In genomic region chr13:99282264-99283231, GRCh38 we compare ENCODE assay signal across 10 cellular contexts. TPM values are rescaled to one million over a fixed set of nuclear protein-coding genes. Genes with fewer than 3 reads are reported as not detected.
A peak's percentile ranks its signal among the peaks of the same experiment; 100 is the strongest.
DNase-seq lines count a peak whose midpoint lies in the region; ATAC-seq, FAIRE-seq and TF ChIP-seq lines count a peak whose summit lies in the region.
"Had no signal": no experiment of that assay in that cellular context is flagged by ENCODE, and none has a peak within 500 bp of the region (broad histone marks: within the 10 kb centered on the region; RNA-seq: fewer than 3 reads in every experiment).

No MANE protein-coding gene starts in this region.

- no peaks in the 10 kb centered on the region for H3K79me2 ChIP-seq in mammary epithelial cell (ENCODE audit: insufficient read depth, low read length)
- H3K79me2 ChIP-seq in astrocyte (ENCODE audit: insufficient read depth, low read length), result peaks cover 3% of the 10 kb centered on the region

- H3K9me3 ChIP-seq in breast epithelium, result no peaks in the 10 kb centered on the region
- H3K9me3 ChIP-seq in mammary epithelial cell (replicated peaks; ENCODE audit: insufficient read depth, low read length), result no peaks in the 10 kb centered on the region
- no peaks in the 10 kb centered on the region for H3K9me3 ChIP-seq in astrocyte (ENCODE audit: insufficient read depth, low read depth, low read length)
- no peaks in the 10 kb centered on the region for H3K9me3 ChIP-seq in suprapubic skin

- DNase-seq in breast epithelium (ENCODE audit: low spot score in 2 of 2) (no peak), mammary epithelial cell (no peak), astrocyte (ENCODE audit: low read depth) (no peak), suprapubic skin (ENCODE audit: low spot score in 2 of 2) (no peak), GOT3 (lab: John Stamatoyannopoulos, UW) (no peak), NCI-H1092 (lab: John Stamatoyannopoulos, UW) (no peak)
- no peak for DNase-seq in stimulated activated CD8-positive, alpha-beta memory T cell treated with anti-CD3 and anti-CD28 coated beads, Interleukin-4, amount 100 ng/mL, for 48 hours

- FAIRE-seq in astrocyte (lab: Jason Lieb, UNC), result no peak

- TF ChIP-seq EP300 in suprapubic skin (IDR thresholded peaks at IDR 0.05), result no peak

- no peaks in the 10 kb centered on the region for H3K27me3 ChIP-seq in breast epithelium
- H3K27me3 ChIP-seq in mammary epithelial cell (ENCODE audit: insufficient read depth, low read length), result no peaks in the 10 kb centered on the region
- no peaks in the 10 kb centered on the region for H3K27me3 ChIP-seq in astrocyte (ENCODE audit: insufficient read depth, low read length)
- no peaks in the 10 kb centered on the region for H3K27me3 ChIP-seq in suprapubic skin

- no peaks in the 10 kb centered on the region for H4K20me1 ChIP-seq in mammary epithelial cell (ENCODE audit: insufficient read depth, low read length)
- peaks cover 3% of the 10 kb centered on the region for H4K20me1 ChIP-seq in astrocyte (ENCODE audit: insufficient read depth, low read length)

- H3K4me2 ChIP-seq in mammary epithelial cell (ENCODE audit: insufficient read depth, low read depth, low read length) (no peak overlapping the region), astrocyte (ENCODE audit: low read length) (no peak overlapping the region)

- WGBS in mammary epithelial cell (ENCODE audit: low coverage, missing lambda C conversion rate), result 100% methylated on average over 1 of the region's 1 CpG
- 45% methylated on average over 1 of the region's 1 CpG for WGBS in suprapubic skin

- in situ Hi-C loops in mammary epithelial cell (cut with MboI; ENCODE audit: low sequenced_read_pairs in 2 of 2), result no loop called here

- H3K4me3 Mint-ChIP-seq in astrocyte (ENCODE audit: unreplicated experiment), result no peak overlapping the region

- peak; percentile 59 for ATAC-seq in HG03095 (IDR thresholded peaks at IDR 0.05; ENCODE audit: unreplicated experiment)

- H3K36me3 ChIP-seq in breast epithelium (no peaks in the 10 kb centered on the region), mammary epithelial cell (ENCODE audit: insufficient read depth, low read length) (no peaks in the 10 kb centered on the region), astrocyte (ENCODE audit: insufficient read depth, low read length) (no peaks in the 10 kb centered on the region), suprapubic skin (no peaks in the 10 kb centered on the region)

- intact Hi-C loops in breast epithelium (cut with DNase I; ENCODE audit: low total_unique reads) (no loop called here), mammary epithelial cell (cut with micrococcal nuclease) (no loop called here)

- H3K27ac Mint-ChIP-seq in astrocyte (ENCODE audit: unreplicated experiment), result peak overlapping the region; percentile 72

- peaks cover 25% of the 10 kb centered on the region for H3K4me1 Mint-ChIP-seq in astrocyte (ENCODE audit: low read depth, unreplicated experiment)

- H3K9ac ChIP-seq in mammary epithelial cell (ENCODE audit: insufficient read depth, low read length), result no peak overlapping the region
- no peak overlapping the region for H3K9ac ChIP-seq in astrocyte (ENCODE audit: low read length)

- peaks cover 3% of the 10 kb centered on the region for H3K36me3 Mint-ChIP-seq in astrocyte (ENCODE audit: low read depth, unreplicated experiment)

- TF ChIP-seq POLR2A in breast epithelium (IDR thresholded peaks at IDR 0.05) (no peak), suprapubic skin (IDR thresholded peaks at IDR 0.05) (no peak)

- H2AFZ ChIP-seq in mammary epithelial cell (ENCODE audit: low read depth, low read length), result no peak overlapping the region
- no peak overlapping the region for H2AFZ ChIP-seq in astrocyte (ENCODE audit: low read depth, low read length)

- peak overlapping the region; percentile 40 to 80 for H3K27ac ChIP-seq in breast epithelium
- H3K27ac ChIP-seq in mammary epithelial cell (ENCODE audit: insufficient read depth, low read depth, low read length), result no peak overlapping the region
- no peak overlapping the region for H3K27ac ChIP-seq in astrocyte (ENCODE audit: low read depth, low read length)
- peak overlapping the region; percentile 68 for H3K27ac ChIP-seq in suprapubic skin

- no peak for TF ChIP-seq CTCF in breast epithelium (IDR thresholded peaks at IDR 0.05)
- no peak for TF ChIP-seq CTCF in mammary epithelial cell (conservative IDR thresholded peaks at IDR 0.05 in 1 of 2, IDR thresholded peaks at IDR 0.05 in 1 of 2; ENCODE audit: extremely low read depth in 1 of 2, insufficient read depth in 1 of 2, low read depth in 1 of 2, low read length in 2 of 2)
- no peak for TF ChIP-seq CTCF in astrocyte (IDR thresholded peaks at IDR 0.05; ENCODE audit: insufficient read depth, low read depth, low read length)
- no peak for TF ChIP-seq CTCF in suprapubic skin (IDR thresholded peaks at IDR 0.05)

- BruUV-seq in mammary epithelial cell (replicated peaks; lab: Mats Ljungman, UMichigan), result no TSS peak

- CTCF ChIA-PET in mammary epithelial cell (lab: Charles Lee; ENCODE audit: low non-redundant PET), result no interaction called here

- dilution Hi-C loops in mammary epithelial cell (cut with HindIII; ENCODE audit: low sequenced_read_pairs), result no loop called here

- no peaks in the 10 kb centered on the region for H3K9me3 Mint-ChIP-seq in astrocyte (ENCODE audit: unreplicated experiment)

- H3K4me3 ChIP-seq in breast epithelium, result no peak overlapping the region
- H3K4me3 ChIP-seq in mammary epithelial cell (replicated peaks in 1 of 3; ENCODE audit: insufficient read depth in 1 of 3, low read depth in 2 of 3, low read length in 3 of 3), result no peak overlapping the region
- no peak overlapping the region for H3K4me3 ChIP-seq in astrocyte (ENCODE audit: insufficient read depth, low read depth, low read length)
- H3K4me3 ChIP-seq in suprapubic skin, result no peak overlapping the region

- H3K4me1 ChIP-seq in breast epithelium, result no peaks in the 10 kb centered on the region
- H3K4me1 ChIP-seq in mammary epithelial cell (ENCODE audit: insufficient read depth, low read length), result peaks cover 5% of the 10 kb centered on the region
- no peaks in the 10 kb centered on the region for H3K4me1 ChIP-seq in astrocyte (ENCODE audit: insufficient read depth, low read length)
- H3K4me1 ChIP-seq in suprapubic skin, result peaks cover 63% of the 10 kb centered on the region

- no peaks in the 10 kb centered on the region for H3K27me3 Mint-ChIP-seq in astrocyte (ENCODE audit: low read depth, unreplicated experiment)

RNA-seq across cellular contexts. Expression of gene GPR18, which starts 24.4 kb away (rescaled TPM):
- total RNA-seq in breast epithelium, result under 1 TPM in 1 of 3 donors, not detected in 2; 0.32 TPM
- not detected for total RNA-seq in mammary epithelial cell
- polyA plus RNA-seq in mammary epithelial cell, result not detected
- not detected for polyA minus RNA-seq in mammary epithelial cell
- total RNA-seq in astrocyte, result 0.59 and 1.8 TPM in 2 replicates
- total RNA-seq in suprapubic skin, result not detected
- total RNA-seq: Daoy, myocyte had no signal

RNA-seq across cellular contexts. Expression of gene GPR183, which starts 24.7 kb away (rescaled TPM):
- total RNA-seq in breast epithelium, result 10 to 100 TPM; 10.2 to 30.1 (median 21.4) TPM
- total RNA-seq in mammary epithelial cell, result not detected
- not detected for polyA plus RNA-seq in mammary epithelial cell
- not detected for polyA minus RNA-seq in mammary epithelial cell
- total RNA-seq in astrocyte, result 4.9 and 5.6 TPM in 2 replicates
- total RNA-seq in suprapubic skin, result 1 to 10 TPM; 2.3 to 7.0 (median 4.4) TPM

Comparison
In these comparisons a context has a peak if more than half of its experiments do, and no peak if none do; other contexts are left out.
1. H3K27ac ChIP-seq: peak in breast epithelium (2 of 2) and suprapubic skin (single experiment); none in mammary epithelial cell (single experiment) and astrocyte (single experiment).